ENCODE assay signal across 25 cellular contexts in genomic region chr20:5140195-5140594, GRCh38. TPM values are rescaled to one million over a fixed set of nuclear protein-coding genes. Genes with fewer than 3 reads are reported as not detected.
DNase-seq lines count a peak whose midpoint lies in the region; ATAC-seq lines count a peak whose summit lies in the region.
"Had no signal": no experiment of that assay in that cellular context is flagged by ENCODE, and none has a peak within 500 bp of the region (broad histone marks: within the 10 kb centered on the region; RNA-seq: fewer than 3 reads in every experiment).

No MANE protein-coding gene starts in this region.

- no peak overlapping the region for H3K14ac ChIP-seq in trophoblast cell (ENCODE audit: low read length)

- no peak overlapping the region for H2AFZ ChIP-seq in trophoblast cell (ENCODE audit: insufficient read depth, low read length, poor library complexity)
- H2AFZ ChIP-seq: GM23338 had no signal

- H2AK5ac ChIP-seq in trophoblast cell (ENCODE audit: low read length): no peak overlapping the region

- H3K4me1 ChIP-seq in trophoblast cell (ENCODE audit: control insufficient read depth in 1 of 2, insufficient read depth in 2 of 2, low read length in 2 of 2): peaks cover 4 to 7% of the 10 kb centered on the region in 2 experiments

- no peaks in the 10 kb centered on the region for H3K9me3 Mint-ChIP-seq in activated T-helper 17 cell treated with anti-CD3 and anti-CD28 coated beads, Interleukin-2, amount 50 U/mL, for 72 hours
- H3K9me3 Mint-ChIP-seq: CD8-positive, alpha-beta T cell; GM23338; H9 had no signal

- H3K27ac Mint-ChIP-seq in activated T-helper 17 cell treated with anti-CD3 and anti-CD28 coated beads, Interleukin-2, amount 50 U/mL, for 72 hours: peak overlapping the region; percentile 20
- H3K27ac Mint-ChIP-seq: CD8-positive, alpha-beta T cell; GM23338 had no signal

- H3K18ac ChIP-seq in trophoblast cell (ENCODE audit: low read length): no peak overlapping the region

- H3K4me1 Mint-ChIP-seq in activated T-helper 17 cell treated with anti-CD3 and anti-CD28 coated beads, Interleukin-2, amount 50 U/mL, for 72 hours: peaks cover 30% of the 10 kb centered on the region

- no peak overlapping the region for H3K4me3 Mint-ChIP-seq in activated T-helper 17 cell treated with anti-CD3 and anti-CD28 coated beads, Interleukin-2, amount 50 U/mL, for 72 hours
- H3K4me3 Mint-ChIP-seq: CD8-positive, alpha-beta T cell; GM23338; H9 had no signal

- H4K8ac ChIP-seq in trophoblast cell (ENCODE audit: low read depth, low read length): no peak overlapping the region

- no peak overlapping the region for H3K4ac ChIP-seq in trophoblast cell (ENCODE audit: low read depth, low read length)

- H3K4me2 ChIP-seq in trophoblast cell (ENCODE audit: low read length): no peak overlapping the region
- H3K4me2 ChIP-seq: GM23338 had no signal

- no peak overlapping the region for H4K12ac ChIP-seq in trophoblast cell (ENCODE audit: low read depth, low read length)

- H3K27me3 Mint-ChIP-seq in activated T-helper 17 cell treated with anti-CD3 and anti-CD28 coated beads, Interleukin-2, amount 50 U/mL, for 72 hours: no peaks in the 10 kb centered on the region

- no peak overlapping the region for H2BK120ac ChIP-seq in trophoblast cell (ENCODE audit: insufficient read depth, low read length, poor library complexity)

- peak overlapping the region; percentile 39 for H3K27ac ChIP-seq in layer of hippocampus (ENCODE audit: low read depth, low read length)
- H3K27ac ChIP-seq in temporal lobe (ENCODE audit: low read depth, low read length): peak overlapping the region; percentile 72
- H3K27ac ChIP-seq in trophoblast cell (ENCODE audit: low read depth, low read length): no peak overlapping the region
- H3K27ac ChIP-seq: C4-2B, SK-N-MC had no signal

- H3K79me2 ChIP-seq in trophoblast cell (ENCODE audit: control insufficient read depth, insufficient read depth, low read length, poor library complexity): no peaks in the 10 kb centered on the region

- DNase-seq in COLO829 (ENCODE audit: low spot score) (peak; percentile 39), trophoblast cell (no peak)
- DNase-seq: CD8-positive, alpha-beta T cell; DMS 273 treated with DMSO at 0.1 percent for 48 hours; DMS79 treated with DMSO at 0.1 percent for 48 hours; GF-D8; H9; KBM-7; MV-4-11; NCI-H1105; NCI-H1436 treated with DMSO at 0.1 percent for 48 hours; NCI-H187 treated with DMSO at 0.1 percent for 48 hours; NCI-H2107; NCI-H446; NCI-H524 treated with DMSO at 0.1 percent for 48 hours; NCI-H774; SIG-M5 had no signal

- H3K4me3 ChIP-seq in trophoblast cell (ENCODE audit: low read depth, low read length): no peak overlapping the region
- H3K4me3 ChIP-seq: GM23338, SK-N-MC had no signal

- no peaks in the 10 kb centered on the region for H3K79me1 ChIP-seq in trophoblast cell (ENCODE audit: low read length)

- H2BK12ac ChIP-seq in trophoblast cell (ENCODE audit: low read length): no peak overlapping the region

- H3K23ac ChIP-seq in trophoblast cell (ENCODE audit: low read length): no peak overlapping the region

- H3K9ac ChIP-seq in trophoblast cell (ENCODE audit: low read length): no peak overlapping the region

- no peaks in the 10 kb centered on the region for H3K9me3 ChIP-seq in trophoblast cell (ENCODE audit: insufficient read depth, low read depth, low read length)

- no peak overlapping the region for H2BK5ac ChIP-seq in trophoblast cell (ENCODE audit: low read depth, low read length, poor library complexity)

- peaks cover 25% of the 10 kb centered on the region for H3K36me3 Mint-ChIP-seq in activated T-helper 17 cell treated with anti-CD3 and anti-CD28 coated beads, Interleukin-2, amount 50 U/mL, for 72 hours (ENCODE audit: low read depth)

- H3K36me3 ChIP-seq in trophoblast cell (ENCODE audit: control insufficient read depth in 1 of 2, insufficient read depth in 2 of 2, low read length in 2 of 2): no peaks in the 10 kb centered on the region

- ATAC-seq in activated T-helper 17 cell treated with anti-CD3 and anti-CD28 coated beads, Interleukin-2, amount 50 U/mL, for 72 hours (replicated peaks): no peak
- ATAC-seq in GM21576 (IDR thresholded peaks at IDR 0.05; ENCODE audit: unreplicated experiment) (no peak), HG03097 (IDR thresholded peaks at IDR 0.05; ENCODE audit: low FRiP score, unreplicated experiment) (no peak)
- ATAC-seq: CD8-positive, alpha-beta T cell; GM23338 had no signal

- H4K91ac ChIP-seq in trophoblast cell (ENCODE audit: low read depth, low read length): no peak overlapping the region

- H3K27me3 ChIP-seq in layer of hippocampus (ENCODE audit: control insufficient read depth, insufficient read depth, low read length): no peaks in the 10 kb centered on the region
- H3K27me3 ChIP-seq in trophoblast cell (ENCODE audit: insufficient read depth, low read length): no peaks in the 10 kb centered on the region

RNA-seq across cellular contexts. Expression of gene CDS2, which starts 13.4 kb away (rescaled TPM):
- 10 to 100 TPM; 53.8 to 70.5 TPM for total RNA-seq in activated T-helper 17 cell treated with anti-CD3 and anti-CD28 coated beads, Interleukin-2, amount 50 U/mL, for 72 hours
- 54.3 TPM for total RNA-seq in temporal lobe
- 25.0 and 25.8 TPM in 2 replicates for polyA plus RNA-seq in trophoblast cell (2013)

RNA-seq across cellular contexts. Expression of gene PCNA, which starts 20.4 kb away (rescaled TPM):
- total RNA-seq in activated T-helper 17 cell treated with anti-CD3 and anti-CD28 coated beads, Interleukin-2, amount 50 U/mL, for 72 hours: 100 to 1,000 TPM; 346 to 572 TPM
- 25.1 TPM for total RNA-seq in temporal lobe
- 125 and 128 TPM in 2 replicates for polyA plus RNA-seq in trophoblast cell (2013)

RNA-seq across cellular contexts. Expression of gene TMEM230, which starts 27.3 kb away (rescaled TPM):
- 10 to 100 TPM; 50.6 to 64.2 TPM for total RNA-seq in activated T-helper 17 cell treated with anti-CD3 and anti-CD28 coated beads, Interleukin-2, amount 50 U/mL, for 72 hours
- 27.8 TPM for total RNA-seq in temporal lobe
- 109 and 115 TPM in 2 replicates for polyA plus RNA-seq in trophoblast cell (2013)

Comparison
In these comparisons a context has a peak if more than half of its experiments do, and no peak if none do; other contexts are left out.
1. RNA of gene PCNA, which starts 20.4 kb away (total RNA-seq): 346 to 572 TPM in activated T-helper 17 cell treated with anti-CD3 and anti-CD28 coated beads, Interleukin-2, amount 50 U/mL, for 72 hours; 25.1 TPM in temporal lobe (single experiment); every median in the first group is over 10 times any median in the second.